In genomic region chr4:183436417-183436816, GRCh38 we compare ENCODE assay signal across 17 cellular contexts.
"Had no signal": no experiment of that assay in that cellular context is flagged by ENCODE, and none has a peak within 500 bp of the region (broad histone marks: within the 10 kb centered on the region; RNA-seq: fewer than 3 reads in every experiment).

No MANE protein-coding gene starts in this region.

- H3K27ac ChIP-seq: skin epidermis, upper lobe of left lung had no signal

- H3K4me3 ChIP-seq: skin epidermis, upper lobe of left lung had no signal

- ATAC-seq: foreskin keratinocyte; left colon; naive thymus-derived CD8-positive, alpha-beta T cell had no signal

- H3K27me3 ChIP-seq: foreskin keratinocyte, upper lobe of left lung had no signal

- H3K9me3 ChIP-seq: upper lobe of left lung had no signal

- H3K36me3 ChIP-seq: upper lobe of left lung had no signal

- DNase-seq: activated CD4-positive, alpha-beta T cell treated with anti-CD3 and anti-CD28 coated beads, Interleukin-2, amount 10 ng/mL, durations not matched to agents 7 days and 5 days; activated naive CD8-positive, alpha-beta T cell treated with anti-CD3 and anti-CD28 coated beads, Interleukin-2, amount 10 ng/mL, durations not matched to agents 7 days and 5 days; central memory CD4-positive, alpha-beta T cell; cortex of kidney; effector CD8-positive, alpha-beta T cell; foreskin keratinocyte; glutamatergic neuron; hypothalamus; immature natural killer cell; left colon; mammary epithelial cell; naive thymus-derived CD8-positive, alpha-beta T cell; nucleus accumbens; stimulated activated CD4-positive, alpha-beta T cell treated with anti-CD3 and anti-CD28 coated beads, Interleukin-4, amount 100 ng/mL, for 4 hours; stimulated activated CD8-positive, alpha-beta memory T cell treated with anti-CD3 and anti-CD28 coated beads, Interleukin-4, amount 100 ng/mL, for 48 hours; upper lobe of left lung had no signal
